ENCODE assay signal across 8 cellular contexts in genomic region chrX:24024819-24025740, GRCh38. TPM values are rescaled to one million over a fixed set of nuclear protein-coding genes. Genes with fewer than 3 reads are reported as not detected.
DNase-seq lines count a peak whose midpoint lies in the region; ATAC-seq and TF ChIP-seq lines count a peak whose summit lies in the region.

No MANE protein-coding gene starts in this region.

- H3K4me3 Mint-ChIP-seq in CD4-positive, CD25-positive, alpha-beta regulatory T cell = peak overlapping the region; percentile 90 to 96 (median 92)

- no peaks in the 10 kb centered on the region for H3K27me3 Mint-ChIP-seq in CD4-positive, CD25-positive, alpha-beta regulatory T cell

- peak; percentile 72 to 82 (median 77) for DNase-seq in CD4-positive, CD25-positive, alpha-beta regulatory T cell
- DNase-seq in NCI-H748 (lab: John Stamatoyannopoulos, UW; ENCODE audit: unreplicated experiment) (peak; percentile 93), dorsolateral prefrontal cortex (peak; percentile 68 to 84 (median 74)), lower lobe of right lung (peak; percentile 90)
- DNase-seq in activated CD4-positive, alpha-beta T cell treated with anti-CD3 and anti-CD28 coated beads, Interleukin-2, amount 50 U/mL, for 48 hours = peak; percentile 77 to 80
- DNase-seq in stimulated activated CD4-positive, alpha-beta T cell treated with anti-CD3 and anti-CD28 coated beads, Interleukin-4, amount 100 ng/mL, for 48 hours (ENCODE audit: low read depth in 2 of 2) = peak; percentile 66 to 76

- peak; percentile 89 to 90 for ATAC-seq in CD4-positive, CD25-positive, alpha-beta regulatory T cell (ENCODE audit: low read depth in 2 of 2)
- ATAC-seq in GM19372 (IDR thresholded peaks at IDR 0.05; ENCODE audit: low read depth, unreplicated experiment) (peak; percentile 82), HG03520 (IDR thresholded peaks at IDR 0.05; ENCODE audit: unreplicated experiment) (peak; percentile 84), lower lobe of right lung (peak; percentile 95 to 98)

- H3K27me3 ChIP-seq in CD4-positive, CD25-positive, alpha-beta regulatory T cell (ENCODE audit: control insufficient read depth, insufficient read depth, low read length) = no peaks in the 10 kb centered on the region
- H3K27me3 ChIP-seq in dorsolateral prefrontal cortex (peaks cover 0 to 40% (median 8%) of the 10 kb centered on the region in 45 donors), lower lobe of right lung (ENCODE audit: low read depth) (no peaks in the 10 kb centered on the region)

- H3K4me3 ChIP-seq in CD4-positive, CD25-positive, alpha-beta regulatory T cell (ENCODE audit: low read depth, low read length) = peak overlapping the region; percentile 94
- H3K4me3 ChIP-seq in dorsolateral prefrontal cortex (peak overlapping the region; percentile 48 to 85 (median 74)), lower lobe of right lung (peak overlapping the region; percentile 75)

- no peaks in the 10 kb centered on the region for H3K9me3 ChIP-seq in CD4-positive, CD25-positive, alpha-beta regulatory T cell (ENCODE audit: control insufficient read depth in 2 of 2, low read length in 2 of 2)
- H3K9me3 ChIP-seq in lower lobe of right lung = no peaks in the 10 kb centered on the region

- peaks cover 9 to 28% (median 23%) of the 10 kb centered on the region in 4 donors for H3K4me1 Mint-ChIP-seq in CD4-positive, CD25-positive, alpha-beta regulatory T cell

- H3K27ac Mint-ChIP-seq in CD4-positive, CD25-positive, alpha-beta regulatory T cell = peak overlapping the region in 2 of 3 donors; percentile 69 to 93

- H3K27ac ChIP-seq in CD4-positive, CD25-positive, alpha-beta regulatory T cell (ENCODE audit: insufficient read depth, low read length, poor library complexity, severe bottlenecking) = peak overlapping the region; percentile 90
- H3K27ac ChIP-seq in dorsolateral prefrontal cortex (peak overlapping the region; percentile 49 to 95 (median 90)), lower lobe of right lung (peak overlapping the region; percentile 95)

- H3K4me1 ChIP-seq in CD4-positive, CD25-positive, alpha-beta regulatory T cell (ENCODE audit: control insufficient read depth, insufficient read depth, low read length, poor library complexity, severe bottlenecking) = peaks cover 20% of the 10 kb centered on the region
- H3K4me1 ChIP-seq in lower lobe of right lung = peaks cover 4% of the 10 kb centered on the region

- intact Hi-C loops in dorsolateral prefrontal cortex (cut with DNase I) (loop anchor here (1.0 to 10.0 kb wide), 3 partner anchors 29 to 120 kb away; partner anchors contain the start of genes APOO (in 2 of the 2), CXorf58 (in 2 of the 2) and EIF2S3 (in 2 of the 2)), lower lobe of right lung (cut with DNase I) (no loop called here)

- TF ChIP-seq CTCF in dorsolateral prefrontal cortex (IDR thresholded peaks at IDR 0.05 in 54 of 56, conservative IDR thresholded peaks at IDR 0.05 in 2 of 56; ENCODE audit: low read depth in 1 of 56, partially characterized antibody in 56 of 56) (peak in 30 of 56 donors; percentile 7 to 54 (median 30)), lower lobe of right lung (IDR thresholded peaks at IDR 0.05) (peak; percentile 14)

- no peaks in the 10 kb centered on the region for H3K36me3 ChIP-seq in CD4-positive, CD25-positive, alpha-beta regulatory T cell (ENCODE audit: control insufficient read depth, insufficient read depth, low read length)
- H3K36me3 ChIP-seq in lower lobe of right lung = no peaks in the 10 kb centered on the region

- peaks cover 4% of the 10 kb centered on the region for H3K36me3 Mint-ChIP-seq in CD4-positive, CD25-positive, alpha-beta regulatory T cell

- H3K9me3 Mint-ChIP-seq in CD4-positive, CD25-positive, alpha-beta regulatory T cell = peaks cover 0 to 4% (median 0%) of the 10 kb centered on the region in 7 donors

RNA-seq across cellular contexts. Expression of gene KLHL15, which starts 1.9 kb away (rescaled TPM):
- total RNA-seq in CD4-positive, CD25-positive, alpha-beta regulatory T cell = 29.2 TPM
- 1 to 10 TPM; 1.8 to 2.2 (median 2.0) TPM for polyA plus RNA-seq in CD4-positive, CD25-positive, alpha-beta regulatory T cell
- total RNA-seq in dorsolateral prefrontal cortex = 10 to 100 TPM in 34 of 120 experiments, 1 to 10 TPM in 86; 6.7 to 15.1 (median 9.5) TPM
- 6.3 TPM for total RNA-seq in lower lobe of right lung

RNA-seq across cellular contexts. Expression of gene EIF2S3, which starts 29.7 kb away (rescaled TPM):
- 228 TPM for total RNA-seq in CD4-positive, CD25-positive, alpha-beta regulatory T cell
- polyA plus RNA-seq in CD4-positive, CD25-positive, alpha-beta regulatory T cell = 100 to 1,000 TPM in 2 of 4 donors, 10 to 100 TPM in 2; 55.7 to 137 (median 111) TPM
- total RNA-seq in dorsolateral prefrontal cortex = 100 to 1,000 TPM in 27 of 120 experiments, 10 to 100 TPM in 93; 71.5 to 135 (median 93.3) TPM
- 174 TPM for total RNA-seq in lower lobe of right lung

Comparison
In these comparisons a context has a peak if more than half of its experiments do, and no peak if none do; other contexts are left out.
1. Peak in every context shown above with its lines: DNase-seq, ATAC-seq, H3K4me3 ChIP-seq and H3K27ac ChIP-seq.